18 cellular contexts compared by ENCODE assay signal in the genomic region with DNA sequence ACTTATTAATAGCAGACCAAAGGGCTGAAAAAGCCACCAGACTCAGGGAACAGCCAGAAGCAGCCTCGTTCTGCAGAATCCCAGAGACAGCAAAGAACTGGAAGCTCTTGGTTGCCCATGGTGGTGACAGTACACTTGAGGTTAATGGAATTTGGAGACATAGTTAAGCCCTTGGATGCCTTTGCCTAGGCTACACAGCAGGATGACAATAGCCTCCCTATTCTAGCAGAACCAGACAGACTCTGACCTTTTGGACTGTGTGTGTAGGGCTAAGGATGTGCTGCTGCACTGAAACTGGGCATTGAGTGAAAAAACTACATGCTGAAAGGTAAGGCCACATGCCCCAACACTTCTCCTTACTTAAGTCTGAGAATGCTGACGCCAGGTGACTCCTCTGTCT.
"Had no signal": no experiment of that assay in that cellular context is flagged by ENCODE, and none has a peak within 500 bp of the region (broad histone marks: within the 10 kb centered on the region; RNA-seq: fewer than 3 reads in every experiment).

No MANE protein-coding gene starts in this region.

- H3K27ac Mint-ChIP-seq: activated B cell treated with CpG ODN at 0.5 μM for 24 hours; activated CD4-positive, alpha-beta T cell treated with anti-CD3 and anti-CD28 coated beads, Interleukin-2, amount 10 ng/mL, durations not matched to agents 24 days and 14 days; activated naive CD4-positive, alpha-beta T cell treated with anti-CD3 and anti-CD28 coated beads, Interleukin-2, amount 10 ng/mL, durations not matched to agents 7 days and 5 days; natural killer cell; T-helper 1 cell treated with Interleukin-12 subunit alpha and Interleukin-12 subunit beta and Interleukin-4 antibody, amounts not matched to agents 30 μg/mL and 1 μg/mL, for 36 hours had no signal

- H3K4me1 Mint-ChIP-seq: central memory CD8-positive, alpha-beta T cell; natural killer cell had no signal

- H3K79me2 ChIP-seq: hepatocyte had no signal

- H3K4me2 ChIP-seq: hepatocyte had no signal

- DNase-seq: activated B cell treated with CpG ODN at 0.5 μM for 24 hours; activated CD4-positive, alpha-beta T cell treated with anti-CD3 and anti-CD28 coated beads, Interleukin-2, amount 10 ng/mL, durations not matched to agents 24 days and 14 days; activated CD8-positive, alpha-beta memory T cell treated with anti-CD3 and anti-CD28 coated beads for 24 hours; activated naive CD4-positive, alpha-beta T cell treated with anti-CD3 and anti-CD28 coated beads, Interleukin-2, amount 10 ng/mL, durations not matched to agents 7 days and 5 days; cortex of kidney; effector memory CD4-positive, alpha-beta T cell; natural killer cell; nucleus accumbens; stimulated activated CD4-positive, alpha-beta T cell treated with anti-CD3 and anti-CD28 coated beads, Interleukin-4, amount 100 ng/mL, for 1 hour; stimulated activated CD8-positive, alpha-beta memory T cell treated with anti-CD3 and anti-CD28 coated beads, Interleukin-4, amount 100 ng/mL, for 48 hours; upper lobe of left lung had no signal

- ATAC-seq: gastroesophageal sphincter, natural killer cell had no signal

- H3K4me3 Mint-ChIP-seq: activated B cell treated with CpG ODN at 0.5 μM for 24 hours; activated CD4-positive, alpha-beta T cell treated with anti-CD3 and anti-CD28 coated beads, Interleukin-2, amount 10 ng/mL, durations not matched to agents 24 days and 14 days; activated naive CD4-positive, alpha-beta T cell treated with anti-CD3 and anti-CD28 coated beads, Interleukin-2, amount 10 ng/mL, durations not matched to agents 7 days and 5 days; central memory CD8-positive, alpha-beta T cell; natural killer cell; stimulated activated naive CD8-positive, alpha-beta T cell treated with anti-CD3 and anti-CD28 coated beads, Interleukin-15, Interleukin-2, amounts not matched to agents 100 ng/mL and 50 ng/mL, for 24 hours; T-helper 1 cell treated with Interleukin-12 subunit alpha and Interleukin-12 subunit beta and Interleukin-4 antibody, amounts not matched to agents 30 μg/mL and 1 μg/mL, for 36 hours had no signal

- H3K9me3 ChIP-seq: gastroesophageal sphincter, upper lobe of left lung had no signal

- H3K36me3 ChIP-seq: gastroesophageal sphincter, upper lobe of left lung had no signal

- H3K4me1 ChIP-seq: upper lobe of left lung had no signal

- H2AFZ ChIP-seq: hepatocyte had no signal

- H3K27me3 ChIP-seq: gastroesophageal sphincter, hepatocyte, upper lobe of left lung had no signal

- H3K9me3 Mint-ChIP-seq: activated B cell treated with CpG ODN at 0.5 μM for 24 hours; activated naive CD4-positive, alpha-beta T cell treated with anti-CD3 and anti-CD28 coated beads, Interleukin-2, amount 10 ng/mL, durations not matched to agents 7 days and 5 days; central memory CD8-positive, alpha-beta T cell; natural killer cell; stimulated activated naive CD8-positive, alpha-beta T cell treated with anti-CD3 and anti-CD28 coated beads, Interleukin-15, Interleukin-2, amounts not matched to agents 100 ng/mL and 50 ng/mL, for 24 hours; T-helper 1 cell treated with Interleukin-12 subunit alpha and Interleukin-12 subunit beta and Interleukin-4 antibody, amounts not matched to agents 30 μg/mL and 1 μg/mL, for 36 hours had no signal

- H3K27me3 Mint-ChIP-seq: activated B cell treated with CpG ODN at 0.5 μM for 24 hours had no signal

- H3K4me3 ChIP-seq: gastroesophageal sphincter, hepatocyte, lung, upper lobe of left lung had no signal

- H3K36me3 Mint-ChIP-seq: activated naive CD4-positive, alpha-beta T cell treated with anti-CD3 and anti-CD28 coated beads, Interleukin-2, amount 10 ng/mL, durations not matched to agents 7 days and 5 days; natural killer cell had no signal

- H3K27ac ChIP-seq: epithelial cell of prostate, gastroesophageal sphincter, hepatocyte, upper lobe of left lung had no signal
